In the genomic region with DNA sequence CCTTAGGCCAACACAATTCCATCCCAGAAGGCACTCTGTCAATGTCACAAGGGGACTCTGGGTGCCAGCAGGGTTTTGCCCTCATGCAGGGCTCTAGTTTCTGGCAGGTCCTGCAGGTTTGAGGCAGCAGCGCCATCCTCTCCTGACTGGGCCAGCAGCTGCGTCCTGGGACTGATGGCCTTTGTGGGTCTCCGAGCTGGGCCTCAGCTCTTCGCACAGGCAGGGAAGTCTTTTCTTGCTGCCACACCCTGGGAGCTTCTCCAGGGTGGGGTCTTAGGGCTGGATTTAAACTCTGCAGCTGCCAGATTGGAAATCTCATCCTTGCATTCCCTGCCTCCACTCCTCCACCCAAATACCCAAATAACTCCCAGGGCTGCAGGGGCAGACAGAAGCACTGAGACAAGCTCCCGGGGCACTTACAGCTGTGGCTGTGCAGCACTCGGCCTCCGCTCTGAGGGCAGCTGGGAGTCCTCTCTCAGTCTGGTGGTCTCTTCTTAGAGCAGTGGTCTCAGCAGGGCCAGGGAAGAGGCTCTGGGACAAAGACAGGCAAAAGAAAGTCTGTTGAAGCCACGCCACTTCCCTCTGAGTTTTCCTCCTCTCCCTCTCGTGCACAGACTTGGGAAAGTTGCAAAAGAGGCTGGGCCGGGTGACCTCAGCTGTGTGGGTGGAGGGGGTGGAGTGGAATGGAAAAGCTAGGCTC, we compare ENCODE assay signal across 10 cellular contexts. TPM values are rescaled to one million over a fixed set of nuclear protein-coding genes. Genes with fewer than 3 reads are reported as not detected.
DNase-seq lines count a peak whose midpoint lies in the region; ATAC-seq, FAIRE-seq and TF ChIP-seq lines count a peak whose summit lies in the region.
"Had no signal": no experiment of that assay in that cellular context is flagged by ENCODE, and none has a peak within 500 bp of the region (broad histone marks: within the 10 kb centered on the region; RNA-seq: fewer than 3 reads in every experiment).

A gene with protein sequence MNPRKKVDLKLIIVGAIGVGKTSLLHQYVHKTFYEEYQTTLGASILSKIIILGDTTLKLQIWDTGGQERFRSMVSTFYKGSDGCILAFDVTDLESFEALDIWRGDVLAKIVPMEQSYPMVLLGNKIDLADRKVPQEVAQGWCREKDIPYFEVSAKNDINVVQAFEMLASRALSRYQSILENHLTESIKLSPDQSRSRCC (minus strand): TSS at position 563 of the 700 bp plus-strand sequence. CDS start 9,260 bp downstream, outside the sequence.

- no peaks in the 10 kb centered on the region; the same call in 1 of the 2 replicates for H3K9me3 ChIP-seq in AG04450 (ENCODE audit: control insufficient read depth, insufficient read depth, low read length)
- peaks cover 18% of the 10 kb centered on the region for H3K9me3 ChIP-seq in NT2/D1 (ENCODE audit: insufficient read depth, low read length)
- no peaks in the 10 kb centered on the region for H3K9me3 ChIP-seq in esophagus muscularis mucosa
- no peaks in the 10 kb centered on the region for H3K9me3 ChIP-seq in naive thymus-derived CD4-positive, alpha-beta T cell (ENCODE audit: control insufficient read depth in 2 of 3, low read length in 3 of 3)

- peak within 1 kb of the TSS; percentile 57 for H3K9ac ChIP-seq in NT2/D1 (ENCODE audit: insufficient read length, low read depth)

- 39% methylated on average over 6 of the region's 10 CpGs for WGBS in esophagus muscularis mucosa

- H3K9me3 Mint-ChIP-seq in naive thymus-derived CD4-positive, alpha-beta T cell = peaks cover 0 to 1% (median 0%) of the 10 kb centered on the region in 11 donors

- H3K36me3 ChIP-seq in NT2/D1 (ENCODE audit: insufficient read depth, insufficient read length, low read length) = no peaks in the 10 kb centered on the region
- H3K36me3 ChIP-seq in esophagus muscularis mucosa = no peaks in the 10 kb centered on the region
- H3K36me3 ChIP-seq in naive thymus-derived CD4-positive, alpha-beta T cell (ENCODE audit: control insufficient read depth in 2 of 3, insufficient read depth in 3 of 3, low read length in 3 of 3) = no peaks in the 10 kb centered on the region

- H3K4me1 ChIP-seq in NT2/D1 (ENCODE audit: insufficient read depth, insufficient read length) (peaks cover 11% of the 10 kb centered on the region), esophagus muscularis mucosa (peaks cover 26 to 37% (median 32%) of the 10 kb centered on the region in 4 donors)
- no peaks in the 10 kb centered on the region for H3K4me1 ChIP-seq in naive thymus-derived CD4-positive, alpha-beta T cell (ENCODE audit: control insufficient read depth in 2 of 2, insufficient read depth in 2 of 2, low read length in 2 of 2)

- peak; percentile 24 for ATAC-seq in naive thymus-derived CD4-positive, alpha-beta T cell
- ATAC-seq in HG02938 (IDR thresholded peaks at IDR 0.05; ENCODE audit: unreplicated experiment) = no peak
- ATAC-seq in HG03196 (IDR thresholded peaks at IDR 0.05; ENCODE audit: unreplicated experiment) = no peak

- H3K27ac Mint-ChIP-seq in naive thymus-derived CD4-positive, alpha-beta T cell = no peak within 1 kb of the TSS

- peaks cover 0 to 9% (median 0%) of the 10 kb centered on the region in 7 donors for H3K4me1 Mint-ChIP-seq in naive thymus-derived CD4-positive, alpha-beta T cell

- peak within 1 kb of the TSS; percentile 75 for H3K27ac ChIP-seq in AG04450 (ENCODE audit: low read depth, low read length)
- peak within 1 kb of the TSS; percentile 22 to 64 (median 60) for H3K27ac ChIP-seq in esophagus muscularis mucosa (replicated peaks in 1 of 4)
- no peak within 1 kb of the TSS for H3K27ac ChIP-seq in naive thymus-derived CD4-positive, alpha-beta T cell (ENCODE audit: low read depth, low read length)

- no peak for TF ChIP-seq CTCF in AG04450 (IDR thresholded peaks at IDR 0.05; ENCODE audit: low read depth, low read length)
- no peak for TF ChIP-seq CTCF in esophagus muscularis mucosa (IDR thresholded peaks at IDR 0.05)

- intact Hi-C loops in esophagus muscularis mucosa (cut with DNase I) = no loop called here
- intact Hi-C loops in naive thymus-derived CD4-positive, alpha-beta T cell (cut with micrococcal nuclease) = no loop called here

- peak within 1 kb of the TSS; percentile 56 for H3K4me3 ChIP-seq in AG04450 (ENCODE audit: low read depth, low read length)
- H3K4me3 ChIP-seq in NT2/D1 (ENCODE audit: insufficient read length, low read depth) = no peak within 1 kb of the TSS
- H3K4me3 ChIP-seq in esophagus muscularis mucosa = peak within 1 kb of the TSS; percentile 33 to 46 (median 40)
- H3K4me3 ChIP-seq in naive thymus-derived CD4-positive, alpha-beta T cell (ENCODE audit: low read length) = no peak within 1 kb of the TSS

- DNase-seq in AG04450 (ENCODE audit: low read depth, low spot score) (peak; percentile 39), NT2/D1 (ENCODE audit: low read depth, low spot score) (no peak), esophagus muscularis mucosa (ENCODE audit: extremely low spot score) (no peak), SIG-M5 (lab: John Stamatoyannopoulos, UW) (no peak), GM19239 (ENCODE audit: insufficient read length, low spot score) (no peak)
- peak in 1 of 9 donors; percentile 32 for DNase-seq in naive thymus-derived CD4-positive, alpha-beta T cell
- DNase-seq: NCI-H526 treated with DMSO at 0.1 percent for 48 hours had no signal

- H3K27me3 ChIP-seq in AG04450 (ENCODE audit: control insufficient read depth, insufficient read depth, low read length) (no peaks in the 10 kb centered on the region), NT2/D1 (ENCODE audit: insufficient read depth, insufficient read length) (no peaks in the 10 kb centered on the region), esophagus muscularis mucosa (no peaks in the 10 kb centered on the region)
- no peaks in the 10 kb centered on the region for H3K27me3 ChIP-seq in naive thymus-derived CD4-positive, alpha-beta T cell (ENCODE audit: control insufficient read depth in 2 of 2, insufficient read depth in 2 of 2, low read length in 2 of 2)

- no peak for TF ChIP-seq EP300 in esophagus muscularis mucosa (IDR thresholded peaks at IDR 0.05)

- no peak for FAIRE-seq in GM19239 (lab: Jason Lieb, UNC)
- FAIRE-seq: G401.6 had no signal

- H3K4me3 Mint-ChIP-seq in naive thymus-derived CD4-positive, alpha-beta T cell = no peak within 1 kb of the TSS

- POLR2A ChIA-PET in AG04450 (lab: Yijun Ruan, JAX) = interaction anchor here (1.0 kb wide), 1 partner anchor 17 kb away, joined by 3 read pairs; no protein-coding TSS in a partner anchor
- POLR2A ChIA-PET in naive thymus-derived CD4-positive, alpha-beta T cell (lab: Charles Lee) = no interaction called here

- H3K27me3 Mint-ChIP-seq in naive thymus-derived CD4-positive, alpha-beta T cell = peaks cover 0 to 12% (median 5%) of the 10 kb centered on the region in 5 donors

- H3K36me3 Mint-ChIP-seq in naive thymus-derived CD4-positive, alpha-beta T cell = no peaks in the 10 kb centered on the region

- CTCF ChIA-PET in AG04450 (lab: Charles Lee) = interaction anchor here (0.7 to 1.7 kb wide), 6 partner anchors 17 to 345 kb away, joined by 3 to 7 read pairs (median 4); no protein-coding TSS in a partner anchor
- CTCF ChIA-PET in naive thymus-derived CD4-positive, alpha-beta T cell (lab: Charles Lee) = no interaction called here

- no peak for TF ChIP-seq POLR2A in esophagus muscularis mucosa (IDR thresholded peaks at IDR 0.05; ENCODE audit: low read depth)

RNA-seq across cellular contexts. Expression of the gene that starts here (rescaled TPM):
- polyA plus RNA-seq in AG04450 (2011; rRNA removed) = 16.5 and 17.5 TPM in 2 replicates
- polyA minus RNA-seq in AG04450 (2011; rRNA and poly(A)+ RNA removed) = 17.1 and 17.8 TPM in 2 replicates
- 1 to 10 TPM in 3 of 4 donors, under 1 TPM in 1; 0.32 to 2.5 (median 1.8) TPM for total RNA-seq in esophagus muscularis mucosa
- total RNA-seq in naive thymus-derived CD4-positive, alpha-beta T cell = under 1 TPM in 3 of 5 experiments, not detected in 2; 0.24 to 0.76 (median 0.35) TPM
- polyA plus RNA-seq in naive thymus-derived CD4-positive, alpha-beta T cell = not detected

Comparison
In these comparisons a context has a peak if more than half of its experiments do, and no peak if none do; other contexts are left out.
1. RNA of the gene that starts here (polyA plus RNA-seq): 16.5 to 17.5 TPM in AG04450; not detected in naive thymus-derived CD4-positive, alpha-beta T cell; every median in the first group is over 10 times any median in the second.
2. Peak in ATAC-seq in naive thymus-derived CD4-positive, alpha-beta T cell; RNA of the gene not detected or under 1 TPM.
3. H3K4me3 ChIP-seq: peak in AG04450 (single experiment) and esophagus muscularis mucosa (4 of 4); none in NT2/D1 (single experiment) and naive thymus-derived CD4-positive, alpha-beta T cell (single experiment).